ENCODE assay signal across 8 cellular contexts in genomic region chr11:1202154-1202775, GRCh38. TPM values are rescaled to one million over a fixed set of nuclear protein-coding genes. Genes with fewer than 3 reads are reported as not detected.
DNase-seq lines count a peak whose midpoint lies in the region; ATAC-seq and TF ChIP-seq lines count a peak whose summit lies in the region.
"Had no signal": no experiment of that assay in that cellular context is flagged by ENCODE, and none has a peak within 500 bp of the region (broad histone marks: within the 10 kb centered on the region; RNA-seq: fewer than 3 reads in every experiment).

No MANE protein-coding gene starts in this region.

- no peaks in the 10 kb centered on the region for H3K9me3 Mint-ChIP-seq in CD14-positive monocyte
- no peaks in the 10 kb centered on the region for H3K9me3 Mint-ChIP-seq in activated CD8-positive, alpha-beta T cell treated with anti-CD3 and anti-CD28 coated beads for 36 hours
- no peaks in the 10 kb centered on the region for H3K9me3 Mint-ChIP-seq in mesothelial cell of epicardium

- peaks cover 2 to 4% (median 3%) of the 10 kb centered on the region in 3 donors for H3K27me3 Mint-ChIP-seq in CD14-positive monocyte (ENCODE audit: low read depth in 3 of 3)
- no peaks in the 10 kb centered on the region for H3K27me3 Mint-ChIP-seq in activated CD8-positive, alpha-beta T cell treated with anti-CD3 and anti-CD28 coated beads for 36 hours
- H3K27me3 Mint-ChIP-seq in mesothelial cell of epicardium (ENCODE audit: low read depth) = peaks cover 6% of the 10 kb centered on the region

- no peak for TF ChIP-seq POLR2A in GM18505 (IDR thresholded peaks at IDR 0.05; ENCODE audit: borderline replicate concordance, extremely low read depth, insufficient read depth, insufficient read length)

- H3K27ac Mint-ChIP-seq in CD14-positive monocyte (no peak overlapping the region), mesothelial cell of epicardium (no peak overlapping the region)
- H3K27ac Mint-ChIP-seq in activated CD8-positive, alpha-beta T cell treated with anti-CD3 and anti-CD28 coated beads for 36 hours = no peak overlapping the region

- CTCF ChIA-PET in activated CD8-positive, alpha-beta T cell treated with anti-CD3 and anti-CD28 coated beads for 36 hours (lab: Charles Lee) = interaction anchor here (0.6 to 1.7 kb wide), 8 partner anchors 11 to 372 kb away, joined by 3 to 10 read pairs (median 4); no protein-coding TSS in a partner anchor

- TF ChIP-seq CTCF in CD14-positive monocyte (IDR thresholded peaks at IDR 0.05) = no peak
- no peak for TF ChIP-seq CTCF in activated CD8-positive, alpha-beta T cell treated with anti-CD3 and anti-CD28 coated beads for 36 hours (IDR thresholded peaks at IDR 0.05)
- no peak for TF ChIP-seq CTCF in mesothelial cell of epicardium (IDR thresholded peaks at IDR 0.05; ENCODE audit: unreplicated experiment)

- peak; percentile 41 for DNase-seq in CD14-positive monocyte (ENCODE audit: low spot score)
- peak; percentile 65 for DNase-seq in H7
- DNase-seq in activated CD8-positive, alpha-beta T cell treated with anti-CD3 and anti-CD28 coated beads for 36 hours = peak; percentile 47
- peak; percentile 16 to 37 for DNase-seq in mesothelial cell of epicardium (ENCODE audit: low spot score in 2 of 2, unreplicated experiment in 2 of 2)

- H3K4me3 Mint-ChIP-seq in CD14-positive monocyte (no peak overlapping the region), mesothelial cell of epicardium (no peak overlapping the region)
- H3K4me3 Mint-ChIP-seq in activated CD8-positive, alpha-beta T cell treated with anti-CD3 and anti-CD28 coated beads for 36 hours = no peak overlapping the region

- H3K4me1 Mint-ChIP-seq in CD14-positive monocyte (no peaks in the 10 kb centered on the region), mesothelial cell of epicardium (no peaks in the 10 kb centered on the region)
- H3K4me1 Mint-ChIP-seq in activated CD8-positive, alpha-beta T cell treated with anti-CD3 and anti-CD28 coated beads for 36 hours (ENCODE audit: low read depth) = no peaks in the 10 kb centered on the region

- ATAC-seq in activated CD8-positive, alpha-beta T cell treated with anti-CD3 and anti-CD28 coated beads for 36 hours = peak; percentile 55
- no peak for ATAC-seq in GM21526 (IDR thresholded peaks at IDR 0.05; ENCODE audit: low FRiP score, unreplicated experiment)
- no peak for ATAC-seq in GM18505 (IDR thresholded peaks at IDR 0.05; ENCODE audit: unreplicated experiment)
- no peak for ATAC-seq in HG02970 (IDR thresholded peaks at IDR 0.05; ENCODE audit: low FRiP score, unreplicated experiment)

- H3K27me3 ChIP-seq in H7 (ENCODE audit: control insufficient read depth, insufficient read depth, low read length) = no peaks in the 10 kb centered on the region

- H3K36me3 Mint-ChIP-seq in CD14-positive monocyte = no peaks in the 10 kb centered on the region
- H3K36me3 Mint-ChIP-seq in activated CD8-positive, alpha-beta T cell treated with anti-CD3 and anti-CD28 coated beads for 36 hours (ENCODE audit: low read depth) = no peaks in the 10 kb centered on the region
- no peaks in the 10 kb centered on the region for H3K36me3 Mint-ChIP-seq in mesothelial cell of epicardium

- intact Hi-C loops in CD14-positive monocyte (cut with micrococcal nuclease) = loop anchor here in 1 of 2 donors (2.0 to 5.0 kb wide), 2 partner anchors 313 to 370 kb away; partner anchors contain the start of gene DUSP8
- intact Hi-C loops in activated CD8-positive, alpha-beta T cell treated with anti-CD3 and anti-CD28 coated beads for 36 hours (cut with micrococcal nuclease) = loop anchor here (10.0 kb wide), 1 partner anchor 313 kb away; no protein-coding TSS in a partner anchor

- H3K4me3 ChIP-seq in H7 (ENCODE audit: insufficient read depth, low read depth, low read length) = no peak overlapping the region
- H3K4me3 ChIP-seq: prostate gland had no signal

- POLR2A ChIA-PET in activated CD8-positive, alpha-beta T cell treated with anti-CD3 and anti-CD28 coated beads for 36 hours (lab: Charles Lee) = no interaction called here

- no peaks in the 10 kb centered on the region for H3K36me3 ChIP-seq in H7 (replicated peaks; ENCODE audit: control insufficient read depth, insufficient read depth, low read length)
- H3K36me3 ChIP-seq: prostate gland had no signal

RNA-seq across cellular contexts. Expression of gene MUC5B, which starts 20.6 kb away (rescaled TPM):
- not detected for polyA plus RNA-seq in CD14-positive monocyte
- under 0.01 and 0.07 TPM in 2 replicates for total RNA-seq in H7 (2014; rRNA removed; shearing (Covaris generic))
- not detected for total RNA-seq in activated CD8-positive, alpha-beta T cell treated with anti-CD3 and anti-CD28 coated beads for 36 hours
- total RNA-seq in mesothelial cell of epicardium = not detected in 3 replicates

RNA-seq across cellular contexts. Expression of gene MUC5AC, which starts 44.5 kb away (rescaled TPM):
- not detected for polyA plus RNA-seq in CD14-positive monocyte
- total RNA-seq in H7 (2014; rRNA removed; shearing (Covaris generic)) = not detected in 2 replicates
- total RNA-seq in activated CD8-positive, alpha-beta T cell treated with anti-CD3 and anti-CD28 coated beads for 36 hours = not detected
- not detected in 3 replicates for total RNA-seq in mesothelial cell of epicardium
